17 cellular contexts compared by ENCODE assay signal in genomic region chr11:128586689-128587088, GRCh38. TPM values are rescaled to one million over a fixed set of nuclear protein-coding genes. Genes with fewer than 3 reads are reported as not detected.
DNase-seq lines count a peak whose midpoint lies in the region; ATAC-seq and TF ChIP-seq lines count a peak whose summit lies in the region.
"Had no signal": no experiment of that assay in that cellular context is flagged by ENCODE, and none has a peak within 500 bp of the region (broad histone marks: within the 10 kb centered on the region; RNA-seq: fewer than 3 reads in every experiment).

No MANE protein-coding gene starts in this region.

- no peaks in the 10 kb centered on the region for H3K36me3 Mint-ChIP-seq in brain

- peaks cover 32% of the 10 kb centered on the region for H3K4me1 Mint-ChIP-seq in brain

- H3K4me1 ChIP-seq in stomach = peaks cover 0 to 12% (median 4%) of the 10 kb centered on the region in 4 donors

- H3K9me3 ChIP-seq in iPS-18c (ENCODE audit: control insufficient read depth, insufficient read depth, low read length) = no peaks in the 10 kb centered on the region
- no peaks in the 10 kb centered on the region for H3K9me3 ChIP-seq in stomach
- H3K9me3 ChIP-seq: testis had no signal

- no peak for TF ChIP-seq CTCF in brain (conservative IDR thresholded peaks at IDR 0.05)
- TF ChIP-seq CTCF in stomach (IDR thresholded peaks at IDR 0.05) = no peak

- H3K4me3 ChIP-seq in iPS-18c (ENCODE audit: insufficient read depth, low read depth, low read length) (peak overlapping the region; percentile 32), stomach (peak overlapping the region; percentile 5 to 24 (median 10))

- H3K9me3 Mint-ChIP-seq in brain = peaks cover 0 to 4% (median 0%) of the 10 kb centered on the region in 5 experiments

- WGBS in stomach, 5 donors = 31 to 65% (median 54%) methylated on average over 7 of the region's 7 CpGs

- H3K27me3 ChIP-seq in stomach = peaks cover 0 to 23% (median 0%) of the 10 kb centered on the region in 3 donors
- H3K27me3 ChIP-seq: testis had no signal

- TF ChIP-seq POLR2A in stomach (IDR thresholded peaks at IDR 0.05) = no peak

- intact Hi-C loops in stomach (cut with DNase I; ENCODE audit: low total_unique reads) = no loop called here

- ATAC-seq in HG03196 (IDR thresholded peaks at IDR 0.05; ENCODE audit: unreplicated experiment) (no peak), HG02610 (IDR thresholded peaks at IDR 0.05; ENCODE audit: unreplicated experiment) (no peak)

- H3K27ac ChIP-seq in stomach = peak overlapping the region in 1 of 5 donors; percentile 39
- H3K27ac ChIP-seq: 22Rv1, epithelial cell of prostate, testis had no signal

- DNase-seq in NCI-H510A treated with DMSO at 0.1 percent for 48 hours (lab: John Stamatoyannopoulos, UW) (peak; percentile 29), NCI-H510A (lab: John Stamatoyannopoulos, UW) (no peak), stomach (no peak)
- no peak for DNase-seq in activated effector memory CD4-positive, alpha-beta T cell treated with Interleukin-2 at 50 U/mL for 16 hours
- DNase-seq: activated CD4-positive, alpha-beta T cell treated with anti-CD3 and anti-CD28 coated beads for 4 hours; aorta; Karpas-422; NCI-H1105 treated with DMSO at 0.1 percent for 48 hours; NCI-H2171 treated with DMSO at 0.1 percent for 48 hours; stimulated activated CD4-positive, alpha-beta T cell treated with anti-CD3 and anti-CD28 coated beads, Interleukin-2, amount 100 ng/mL, for 48 hours; testis had no signal

- peaks cover 72% of the 10 kb centered on the region for H3K27me3 Mint-ChIP-seq in brain

- TF ChIP-seq EP300 in stomach (IDR thresholded peaks at IDR 0.05) = no peak

- H3K4me3 Mint-ChIP-seq in brain = peak overlapping the region in 3 of 5 experiments; percentile 43 to 72 (median 53)

- H3K27ac Mint-ChIP-seq in brain = no peak overlapping the region

- no peaks in the 10 kb centered on the region for H3K36me3 ChIP-seq in stomach

RNA-seq across cellular contexts. Expression of gene ETS1, which starts 0.7 kb away (rescaled TPM):
- polyA plus RNA-seq in brain (ENCODE audit: insufficient read depth, low read depth, low replicate concordance) (21.1 TPM), stomach (10 to 100 TPM in 2 of 3 donors, 1 to 10 TPM in 1; 7.0 to 35.4 (median 20.4) TPM)
- total RNA-seq in stomach = 10 to 100 TPM in 4 of 5 donors, 1 to 10 TPM in 1; 8.8 to 72.5 (median 24.6) TPM
